9 cellular contexts compared by ENCODE assay signal in genomic region chr6:33008944-33009861, GRCh38. TPM values are rescaled to one million over a fixed set of nuclear protein-coding genes. Genes with fewer than 3 reads are reported as not detected.
DNase-seq lines count a peak whose midpoint lies in the region; ATAC-seq and TF ChIP-seq lines count a peak whose summit lies in the region.
"Had no signal": no experiment of that assay in that cellular context is flagged by ENCODE, and none has a peak within 500 bp of the region (broad histone marks: within the 10 kb centered on the region; RNA-seq: fewer than 3 reads in every experiment).

Gene HLA-DOA (minus strand): TSS chr6:33009591.

- peak; percentile 83 for ATAC-seq in HG03378 (IDR thresholded peaks at IDR 0.05; ENCODE audit: unreplicated experiment)

- intact Hi-C loops in esophagus squamous epithelium (cut with DNase I), result loop anchor here (10.0 kb wide), 1 partner anchor 226 kb away; no protein-coding TSS in a partner anchor

- H3K4me2 ChIP-seq in parathyroid adenoma (ENCODE audit: low read length), result no peak within 1 kb of the TSS

- peak within 1 kb of the TSS in 3 of 4 donors; percentile 9 to 49 (median 31) for H3K4me3 ChIP-seq in esophagus squamous epithelium
- H3K4me3 ChIP-seq in parathyroid adenoma (ENCODE audit: low read depth, low read length), result peak within 1 kb of the TSS; percentile 5

- peak within 1 kb of the TSS; percentile 39 for H2AFZ ChIP-seq in parathyroid adenoma

- H3K9me3 ChIP-seq in esophagus squamous epithelium (no peaks in the 10 kb centered on the region), parathyroid adenoma (ENCODE audit: control insufficient read depth, low read length) (no peaks in the 10 kb centered on the region)

- DNase-seq in DMS 273 (lab: John Stamatoyannopoulos, UW; ENCODE audit: unreplicated experiment) (peak; percentile 80), esophagus squamous epithelium (lab: John Stamatoyannopoulos, UW) (no peak), GF-D8 (lab: John Stamatoyannopoulos, UW) (no peak), NCI-H748 treated with DMSO at 0.1 percent for 48 hours (lab: John Stamatoyannopoulos, UW) (no peak)
- peak; percentile 19 to 21 for DNase-seq in activated CD8-positive, alpha-beta memory T cell treated with anti-CD3 and anti-CD28 coated beads for 1 hour (ENCODE audit: extremely low read depth in 1 of 2, low read depth in 1 of 2)

- H3K79me2 ChIP-seq in parathyroid adenoma, result no peaks in the 10 kb centered on the region

- 23 to 36% methylated on average over 21 to 23 of the region's 24 CpGs for WGBS in esophagus squamous epithelium, 2 donors

- peaks cover 0 to 47% (median 2%) of the 10 kb centered on the region in 4 donors for H3K27me3 ChIP-seq in esophagus squamous epithelium
- no peaks in the 10 kb centered on the region for H3K27me3 ChIP-seq in parathyroid adenoma (ENCODE audit: control insufficient read depth, insufficient read depth, low read length)

- no peak within 1 kb of the TSS for H3K9ac ChIP-seq in parathyroid adenoma

- H3K36me3 ChIP-seq in esophagus squamous epithelium (no peaks in the 10 kb centered on the region), parathyroid adenoma (ENCODE audit: control insufficient read depth, insufficient read depth, low read length) (no peaks in the 10 kb centered on the region)

- no peak for TF ChIP-seq CTCF in esophagus squamous epithelium (IDR thresholded peaks at IDR 0.05)
- TF ChIP-seq CTCF in parathyroid adenoma (IDR thresholded peaks at IDR 0.05), result no peak

- H3K4me1 ChIP-seq in esophagus squamous epithelium (peaks cover 0 to 10% (median 0%) of the 10 kb centered on the region in 3 donors), parathyroid adenoma (no peaks in the 10 kb centered on the region)

- TF ChIP-seq POLR2A in GM19193 (IDR thresholded peaks at IDR 0.05; ENCODE audit: extremely low read depth, insufficient read depth, insufficient read length) (peak; percentile 90), esophagus squamous epithelium (IDR thresholded peaks at IDR 0.05) (peak in 1 of 4 donors; percentile 51)

- H3K27ac ChIP-seq in esophagus squamous epithelium (peak within 1 kb of the TSS in 2 of 4 donors; percentile 0 to 39), parathyroid adenoma (peak within 1 kb of the TSS; percentile 45)

RNA-seq across cellular contexts. Expression of gene HLA-DOA, which starts in this region (rescaled TPM):
- total RNA-seq in esophagus squamous epithelium, result 1 to 10 TPM in 2 of 4 donors, under 1 TPM in 2; 0.61 to 9.7 (median 1.6) TPM
- total RNA-seq: NCI-H460 had no signal

Comparison
In these comparisons a context has a peak if more than half of its experiments do, and no peak if none do; other contexts are left out.
1. DNase-seq: peak in DMS 273 (single experiment) and activated CD8-positive, alpha-beta memory T cell treated with anti-CD3 and anti-CD28 coated beads for 1 hour (2 of 2); none in esophagus squamous epithelium (single experiment), GF-D8 (single experiment) and NCI-H748 treated with DMSO at 0.1 percent for 48 hours (single experiment).